Comparison of ENCODE assay signal across 26 cellular contexts in genomic region chr9:21561502-21561901, GRCh38.
"Had no signal": no experiment of that assay in that cellular context is flagged by ENCODE, and none has a peak within 500 bp of the region (broad histone marks: within the 10 kb centered on the region; RNA-seq: fewer than 3 reads in every experiment).

No MANE protein-coding gene starts in this region.

- ATAC-seq: left ventricle myocardium superior; lower lobe of right lung; naive thymus-derived CD8-positive, alpha-beta T cell; pancreas; sciatic nerve had no signal

- H3K4me3 ChIP-seq: coronary artery, lower lobe of right lung, pancreas, smooth muscle cell, stomach, thyroid gland, vagina had no signal

- H3K4me2 ChIP-seq: smooth muscle cell had no signal

- H3K27me3 Mint-ChIP-seq: progenitor cell of endocrine pancreas had no signal

- H3K9me3 Mint-ChIP-seq: naive thymus-derived CD8-positive, alpha-beta T cell; nephron progenitor cell had no signal

- H3K36me3 Mint-ChIP-seq: immature natural killer cell had no signal

- H3K36me3 ChIP-seq: esophagus squamous epithelium, lower lobe of right lung, pancreas, stomach, thyroid gland, vagina had no signal

- H3K4me3 Mint-ChIP-seq: immature natural killer cell, nephron progenitor cell had no signal

- H3K9me3 ChIP-seq: esophagus squamous epithelium, lower lobe of right lung, pancreas, stomach, thyroid gland, vagina had no signal

- H3K27me3 ChIP-seq: thyroid gland had no signal

- H3K27ac ChIP-seq: coronary artery, lower lobe of right lung, pancreas, stomach, thyroid gland, vagina had no signal

- DNase-seq: dermis blood vessel endothelial cell; effector memory CD4-positive, alpha-beta T cell; erythroblast; esophagus squamous epithelium; hypothalamus; immature natural killer cell; islet precursor cell; left ventricle myocardium superior; lower lobe of right lung; naive thymus-derived CD8-positive, alpha-beta T cell; nephron progenitor cell; nucleus accumbens; pancreas; stimulated activated CD4-positive, alpha-beta T cell treated with anti-CD3 and anti-CD28 coated beads, Interleukin-12 subunit alpha, Interleukin-12 subunit beta, amount 100 ng/mL, for 4 hours; stimulated activated CD4-positive, alpha-beta T cell treated with anti-CD3 and anti-CD28 coated beads, Interleukin-1b, Interleukin-23, amount 100 ng/mL, for 48 hours; stimulated activated CD4-positive, alpha-beta T cell treated with anti-CD3 and anti-CD28 coated beads, Interleukin-4, amount 100 ng/mL, for 1 hour; stimulated activated CD8-positive, alpha-beta memory T cell treated with anti-CD3 and anti-CD28 coated beads, Interleukin-4, amount 100 ng/mL, for 48 hours; stimulated activated naive CD4-positive, alpha-beta T cell; stomach; thyroid gland; trophoblast cell had no signal

- H3K27ac Mint-ChIP-seq: immature natural killer cell; naive thymus-derived CD8-positive, alpha-beta T cell; nephron progenitor cell; progenitor cell of endocrine pancreas had no signal
